23 cellular contexts compared by ENCODE assay signal in the genomic region with DNA sequence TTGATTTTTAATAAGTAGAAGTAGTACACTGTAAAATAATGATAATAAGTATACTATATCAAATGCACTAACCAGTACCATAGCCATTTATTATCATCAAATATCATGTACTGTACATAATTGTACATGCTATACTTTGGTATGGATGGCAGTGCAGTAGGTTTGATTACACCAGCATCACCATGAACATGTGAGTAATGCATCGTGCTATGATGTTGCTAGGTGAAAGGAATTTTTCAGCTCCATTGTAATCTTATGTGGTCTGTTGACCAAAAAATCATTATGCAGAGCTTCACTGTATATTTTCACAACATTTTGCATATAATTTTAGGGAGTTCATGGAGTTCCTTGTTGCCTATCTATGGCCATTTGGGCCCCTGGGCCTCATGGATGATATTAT.
"Had no signal": no experiment of that assay in that cellular context is flagged by ENCODE, and none has a peak within 500 bp of the region (broad histone marks: within the 10 kb centered on the region; RNA-seq: fewer than 3 reads in every experiment).

No MANE protein-coding gene starts in this region.

- H3K9me3 ChIP-seq: pancreas, psoas muscle, tibial artery, uterus had no signal

- H3K4me1 ChIP-seq: pancreas, psoas muscle, uterus had no signal

- FAIRE-seq: islet of Langerhans, pancreas had no signal

- H3K36me3 ChIP-seq: brain microvascular endothelial cell, pancreas, tibial artery, uterus, WERI-Rb-1 had no signal

- ATAC-seq: activated CD8-positive, alpha-beta T cell treated with anti-CD3 and anti-CD28 coated beads, Interleukin-2, amount 10 ng/mL, durations not matched to agents 7 days and 5 days; activated naive CD8-positive, alpha-beta T cell treated with anti-CD3 and anti-CD28 coated beads, Interleukin-2, amount 50 U/mL, for 24 hours; left colon; pancreas; psoas muscle; right cardiac atrium; stimulated activated naive CD8-positive, alpha-beta T cell treated with anti-CD3 and anti-CD28 coated beads, Interleukin-15, amount 100 ng/mL, for 72 hours had no signal

- H3K27ac ChIP-seq: brain microvascular endothelial cell, pancreas, psoas muscle, tibial artery, uterus, WERI-Rb-1 had no signal

- H3K27me3 ChIP-seq: brain microvascular endothelial cell, pancreas, tibial artery, uterus had no signal

- H3K4me3 ChIP-seq: pancreas, psoas muscle, tibial artery, uterus had no signal

- DNase-seq: activated CD4-positive, alpha-beta T cell treated with anti-CD3 and anti-CD28 coated beads, Interleukin-2, amount 10 ng/mL, durations not matched to agents 7 days and 5 days; activated CD4-positive, CD25-positive, alpha-beta regulatory T cell treated with anti-CD3 and anti-CD28 coated beads, Interleukin-2, amount 50 U/mL, for 72 hours; activated CD8-positive, alpha-beta T cell treated with anti-CD3 and anti-CD28 coated beads, Interleukin-2, amount 10 ng/mL, durations not matched to agents 7 days and 5 days; activated gamma-delta T cell; activated naive CD4-positive, alpha-beta T cell treated with anti-CD3 and anti-CD28 coated beads, Interleukin-2, amount 50 U/mL, for 16 hours; activated naive CD8-positive, alpha-beta T cell treated with anti-CD3 and anti-CD28 coated beads, Interleukin-2, amount 50 U/mL, for 24 hours; anterior cingulate cortex; brain microvascular endothelial cell; central memory CD4-positive, alpha-beta T cell; dermis blood vessel endothelial cell; effector CD8-positive, alpha-beta T cell; hippocampal formation; left colon; mesenchymal stem cell; pancreas; psoas muscle; right cardiac atrium; stimulated activated CD4-positive, alpha-beta T cell treated with anti-CD3 and anti-CD28 coated beads, Interleukin-4, amount 100 ng/mL, for 4 hours; stimulated activated naive CD8-positive, alpha-beta T cell treated with anti-CD3 and anti-CD28 coated beads, Interleukin-15, amount 100 ng/mL, for 72 hours; tibial artery; uterus; WERI-Rb-1 had no signal
